ENCODE assay signal across 2 cellular contexts in the genomic region with DNA sequence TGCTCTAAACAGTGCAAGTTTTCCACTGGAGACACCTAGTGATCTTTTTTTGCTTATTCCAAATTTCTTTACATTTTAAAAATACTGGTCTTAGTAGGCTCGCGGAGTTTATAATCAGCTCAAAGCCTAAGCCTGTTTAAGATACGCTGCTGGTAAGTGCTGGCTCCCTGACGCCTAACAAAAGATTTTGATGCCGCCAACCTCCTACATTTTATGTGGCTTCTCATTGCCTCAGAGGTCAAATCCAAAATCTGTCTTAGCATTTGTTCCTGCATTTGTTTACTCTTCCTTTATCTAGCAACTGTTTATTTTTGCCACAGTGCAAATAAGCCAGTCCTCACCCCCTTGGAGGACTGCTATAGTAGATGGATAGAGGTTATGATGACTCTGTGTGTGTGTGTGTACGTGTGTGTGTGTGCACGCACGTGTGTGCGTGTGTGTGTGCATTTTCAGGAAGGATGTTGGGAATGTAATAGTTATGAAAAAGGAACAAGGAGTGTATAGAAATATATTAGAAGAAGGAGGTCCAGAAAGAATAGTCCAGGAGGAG.
A peak's percentile ranks its signal among the peaks of the same experiment; 100 is the strongest.
TF ChIP-seq lines count a peak whose summit lies in the region.

No MANE protein-coding gene starts in this region.

TF ChIP-seq in WTC11, 78 proteins besides CTCF, POLR2A, EP300 and RAD21 (continued from another document):
- TF ChIP-seq, protein P1, sequence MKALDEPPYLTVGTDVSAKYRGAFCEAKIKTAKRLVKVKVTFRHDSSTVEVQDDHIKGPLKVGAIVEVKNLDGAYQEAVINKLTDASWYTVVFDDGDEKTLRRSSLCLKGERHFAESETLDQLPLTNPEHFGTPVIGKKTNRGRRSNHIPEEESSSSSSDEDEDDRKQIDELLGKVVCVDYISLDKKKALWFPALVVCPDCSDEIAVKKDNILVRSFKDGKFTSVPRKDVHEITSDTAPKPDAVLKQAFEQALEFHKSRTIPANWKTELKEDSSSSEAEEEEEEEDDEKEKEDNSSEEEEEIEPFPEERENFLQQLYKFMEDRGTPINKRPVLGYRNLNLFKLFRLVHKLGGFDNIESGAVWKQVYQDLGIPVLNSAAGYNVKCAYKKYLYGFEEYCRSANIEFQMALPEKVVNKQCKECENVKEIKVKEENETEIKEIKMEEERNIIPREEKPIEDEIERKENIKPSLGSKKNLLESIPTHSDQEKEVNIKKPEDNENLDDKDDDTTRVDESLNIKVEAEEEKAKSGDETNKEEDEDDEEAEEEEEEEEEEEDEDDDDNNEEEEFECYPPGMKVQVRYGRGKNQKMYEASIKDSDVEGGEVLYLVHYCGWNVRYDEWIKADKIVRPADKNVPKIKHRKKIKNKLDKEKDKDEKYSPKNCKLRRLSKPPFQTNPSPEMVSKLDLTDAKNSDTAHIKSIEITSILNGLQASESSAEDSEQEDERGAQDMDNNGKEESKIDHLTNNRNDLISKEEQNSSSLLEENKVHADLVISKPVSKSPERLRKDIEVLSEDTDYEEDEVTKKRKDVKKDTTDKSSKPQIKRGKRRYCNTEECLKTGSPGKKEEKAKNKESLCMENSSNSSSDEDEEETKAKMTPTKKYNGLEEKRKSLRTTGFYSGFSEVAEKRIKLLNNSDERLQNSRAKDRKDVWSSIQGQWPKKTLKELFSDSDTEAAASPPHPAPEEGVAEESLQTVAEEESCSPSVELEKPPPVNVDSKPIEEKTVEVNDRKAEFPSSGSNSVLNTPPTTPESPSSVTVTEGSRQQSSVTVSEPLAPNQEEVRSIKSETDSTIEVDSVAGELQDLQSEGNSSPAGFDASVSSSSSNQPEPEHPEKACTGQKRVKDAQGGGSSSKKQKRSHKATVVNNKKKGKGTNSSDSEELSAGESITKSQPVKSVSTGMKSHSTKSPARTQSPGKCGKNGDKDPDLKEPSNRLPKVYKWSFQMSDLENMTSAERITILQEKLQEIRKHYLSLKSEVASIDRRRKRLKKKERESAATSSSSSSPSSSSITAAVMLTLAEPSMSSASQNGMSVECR (CRISPR knock-in tag; IDR thresholded peaks at IDR 0.05; ENCODE audit: borderline replicate concordance), result no peak
- no peak for TF ChIP-seq SOX15 (CRISPR knock-in tag; IDR thresholded peaks at IDR 0.05)
- TF ChIP-seq GTF2I (CRISPR knock-in tag; conservative IDR thresholded peaks at IDR 0.05), result no peak
- peak; percentile 50 for TF ChIP-seq GABPB1 (CRISPR knock-in tag; IDR thresholded peaks at IDR 0.05)
- TF ChIP-seq HMGA2 (CRISPR knock-in tag; IDR thresholded peaks at IDR 0.05), result no peak

TF ChIP-seq in liver, 16 proteins besides CTCF, POLR2A, EP300 and RAD21 (continued from another document):
- TF ChIP-seq, protein P2, sequence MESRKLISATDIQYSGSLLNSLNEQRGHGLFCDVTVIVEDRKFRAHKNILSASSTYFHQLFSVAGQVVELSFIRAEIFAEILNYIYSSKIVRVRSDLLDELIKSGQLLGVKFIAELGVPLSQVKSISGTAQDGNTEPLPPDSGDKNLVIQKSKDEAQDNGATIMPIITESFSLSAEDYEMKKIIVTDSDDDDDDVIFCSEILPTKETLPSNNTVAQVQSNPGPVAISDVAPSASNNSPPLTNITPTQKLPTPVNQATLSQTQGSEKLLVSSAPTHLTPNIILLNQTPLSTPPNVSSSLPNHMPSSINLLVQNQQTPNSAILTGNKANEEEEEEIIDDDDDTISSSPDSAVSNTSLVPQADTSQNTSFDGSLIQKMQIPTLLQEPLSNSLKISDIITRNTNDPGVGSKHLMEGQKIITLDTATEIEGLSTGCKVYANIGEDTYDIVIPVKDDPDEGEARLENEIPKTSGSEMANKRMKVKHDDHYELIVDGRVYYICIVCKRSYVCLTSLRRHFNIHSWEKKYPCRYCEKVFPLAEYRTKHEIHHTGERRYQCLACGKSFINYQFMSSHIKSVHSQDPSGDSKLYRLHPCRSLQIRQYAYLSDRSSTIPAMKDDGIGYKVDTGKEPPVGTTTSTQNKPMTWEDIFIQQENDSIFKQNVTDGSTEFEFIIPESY (IDR thresholded peaks at IDR 0.05), result peak; percentile 69
- peak; percentile 88 for TF ChIP-seq SP1 (IDR thresholded peaks at IDR 0.05)
- TF ChIP-seq, protein P3, sequence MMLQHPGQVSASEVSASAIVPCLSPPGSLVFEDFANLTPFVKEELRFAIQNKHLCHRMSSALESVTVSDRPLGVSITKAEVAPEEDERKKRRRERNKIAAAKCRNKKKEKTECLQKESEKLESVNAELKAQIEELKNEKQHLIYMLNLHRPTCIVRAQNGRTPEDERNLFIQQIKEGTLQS (IDR thresholded peaks at IDR 0.05), result no peak
- TF ChIP-seq, protein P4, sequence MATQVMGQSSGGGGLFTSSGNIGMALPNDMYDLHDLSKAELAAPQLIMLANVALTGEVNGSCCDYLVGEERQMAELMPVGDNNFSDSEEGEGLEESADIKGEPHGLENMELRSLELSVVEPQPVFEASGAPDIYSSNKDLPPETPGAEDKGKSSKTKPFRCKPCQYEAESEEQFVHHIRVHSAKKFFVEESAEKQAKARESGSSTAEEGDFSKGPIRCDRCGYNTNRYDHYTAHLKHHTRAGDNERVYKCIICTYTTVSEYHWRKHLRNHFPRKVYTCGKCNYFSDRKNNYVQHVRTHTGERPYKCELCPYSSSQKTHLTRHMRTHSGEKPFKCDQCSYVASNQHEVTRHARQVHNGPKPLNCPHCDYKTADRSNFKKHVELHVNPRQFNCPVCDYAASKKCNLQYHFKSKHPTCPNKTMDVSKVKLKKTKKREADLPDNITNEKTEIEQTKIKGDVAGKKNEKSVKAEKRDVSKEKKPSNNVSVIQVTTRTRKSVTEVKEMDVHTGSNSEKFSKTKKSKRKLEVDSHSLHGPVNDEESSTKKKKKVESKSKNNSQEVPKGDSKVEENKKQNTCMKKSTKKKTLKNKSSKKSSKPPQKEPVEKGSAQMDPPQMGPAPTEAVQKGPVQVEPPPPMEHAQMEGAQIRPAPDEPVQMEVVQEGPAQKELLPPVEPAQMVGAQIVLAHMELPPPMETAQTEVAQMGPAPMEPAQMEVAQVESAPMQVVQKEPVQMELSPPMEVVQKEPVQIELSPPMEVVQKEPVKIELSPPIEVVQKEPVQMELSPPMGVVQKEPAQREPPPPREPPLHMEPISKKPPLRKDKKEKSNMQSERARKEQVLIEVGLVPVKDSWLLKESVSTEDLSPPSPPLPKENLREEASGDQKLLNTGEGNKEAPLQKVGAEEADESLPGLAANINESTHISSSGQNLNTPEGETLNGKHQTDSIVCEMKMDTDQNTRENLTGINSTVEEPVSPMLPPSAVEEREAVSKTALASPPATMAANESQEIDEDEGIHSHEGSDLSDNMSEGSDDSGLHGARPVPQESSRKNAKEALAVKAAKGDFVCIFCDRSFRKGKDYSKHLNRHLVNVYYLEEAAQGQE (IDR thresholded peaks at IDR 0.05), result peak; percentile 51
- peak in 1 of 2 donors; percentile 46 for TF ChIP-seq EGR1 (IDR thresholded peaks at IDR 0.05; ENCODE audit: low read depth in 2 of 2)
- peak; percentile 96 for TF ChIP-seq FOXA2 (IDR thresholded peaks at IDR 0.05)
- TF ChIP-seq RXRA (IDR thresholded peaks at IDR 0.05), result peak; percentile 81 to 87
- no peak for TF ChIP-seq HNF4G (IDR thresholded peaks at IDR 0.05)
- TF ChIP-seq GABPA (IDR thresholded peaks at IDR 0.05 in 1 of 2, conservative IDR thresholded peaks at IDR 0.05 in 1 of 2), result no peak
- TF ChIP-seq TAF1 (conservative IDR thresholded peaks at IDR 0.05), result no peak
- peak; percentile 72 to 76 for TF ChIP-seq HNF4A (conservative IDR thresholded peaks at IDR 0.05)
